In the genomic region with DNA sequence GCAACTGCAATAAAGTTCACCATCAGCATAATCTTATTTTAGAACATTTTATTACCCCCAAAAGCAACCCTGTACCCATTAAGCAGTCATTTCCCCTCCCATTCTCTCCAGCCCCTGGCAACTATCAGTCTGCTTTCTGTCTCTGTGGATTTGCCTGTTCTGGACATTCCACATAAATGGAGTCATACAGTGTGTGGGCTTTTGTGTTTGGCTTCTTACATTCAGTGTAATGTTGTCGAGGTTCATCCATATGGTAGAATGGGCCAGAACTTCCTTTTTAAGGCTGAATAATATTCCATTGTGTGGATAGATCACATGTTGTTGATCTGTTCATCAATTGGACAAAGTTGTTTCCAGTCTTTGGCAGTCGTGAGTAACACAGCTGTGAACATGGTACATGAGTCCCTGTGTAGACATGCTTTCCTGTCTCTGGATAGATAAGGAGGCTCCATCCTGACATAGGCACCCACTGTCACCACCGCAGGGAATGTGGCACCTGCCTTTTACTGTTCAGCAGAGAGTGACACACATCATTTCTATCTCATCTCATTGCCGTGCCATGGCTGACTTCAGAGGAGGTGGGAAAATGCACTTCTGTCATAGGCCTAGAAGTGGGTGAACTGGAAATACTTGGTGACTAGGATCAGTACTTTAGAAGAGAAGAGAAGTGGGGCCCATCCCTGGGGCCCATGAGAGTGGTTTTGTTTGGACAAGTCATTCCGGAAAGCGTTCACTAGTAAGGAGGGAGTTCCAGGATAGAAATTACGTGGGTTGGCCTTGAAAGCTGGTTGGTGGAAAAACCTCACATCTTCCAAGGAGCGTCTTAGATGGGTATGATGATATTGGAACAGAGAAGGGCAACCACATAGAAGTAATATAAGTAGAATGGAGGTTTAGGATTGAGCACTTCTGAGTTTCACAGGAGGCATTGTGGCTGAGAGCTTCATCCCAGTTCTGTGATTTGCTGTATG, we compare ENCODE assay signal across 11 cellular contexts. TPM values are rescaled to one million over a fixed set of nuclear protein-coding genes. Genes with fewer than 3 reads are reported as not detected.
A peak's percentile ranks its signal among the peaks of the same experiment; 100 is the strongest.
DNase-seq lines count a peak whose midpoint lies in the region; ATAC-seq and TF ChIP-seq lines count a peak whose summit lies in the region.
"Had no signal": no experiment of that assay in that cellular context is flagged by ENCODE, and none has a peak within 500 bp of the region (broad histone marks: within the 10 kb centered on the region; RNA-seq: fewer than 3 reads in every experiment).

No MANE protein-coding gene starts in this region.

- H2BK20ac ChIP-seq in IMR-90 (ENCODE audit: low read depth, low read length), result peak overlapping the region; percentile 42

- 0 out of 2 replicates have a peak overlapping the region, but pooled peaks have one; percentile 13 for H3K56ac ChIP-seq in IMR-90 (ENCODE audit: extremely low read depth, insufficient read depth, low read length)

- H3K27me3 Mint-ChIP-seq in brain (no peaks in the 10 kb centered on the region), Calu3 (ENCODE audit: unreplicated experiment) (no peaks in the 10 kb centered on the region)
- H3K27me3 Mint-ChIP-seq in effector memory CD8-positive, alpha-beta T cell, result peaks cover 5 to 22% of the 10 kb centered on the region in 2 donors

- H2BK5ac ChIP-seq in IMR-90 (ENCODE audit: low read depth, low read length, poor library complexity, severe bottlenecking), result peak overlapping the region; percentile 78

- H2AK9ac ChIP-seq in IMR-90 (replicated peaks; ENCODE audit: low read depth, low read length, poor library complexity), result peak overlapping the region; percentile 8

- no peak overlapping the region for H2BK15ac ChIP-seq in IMR-90 (ENCODE audit: low read depth, low read length)

- H3K4me1 Mint-ChIP-seq in brain (peaks cover 66% of the 10 kb centered on the region), Calu3 (ENCODE audit: low read depth, unreplicated experiment) (peaks cover 7% of the 10 kb centered on the region)
- no peaks in the 10 kb centered on the region for H3K4me1 Mint-ChIP-seq in effector memory CD8-positive, alpha-beta T cell (ENCODE audit: low read depth in 2 of 2)

- H3K14ac ChIP-seq in IMR-90 (replicated peaks; ENCODE audit: low read depth, low read length), result peak overlapping the region; percentile 69

- in situ Hi-C loops in IMR-90 (cut with MboI; ENCODE audit: low sequenced_read_pairs), result no loop called here

- dilution Hi-C loops in IMR-90 (cut with HindIII; ENCODE audit: low sequenced_read_pairs, unreplicated experiment), result no loop called here

- H3K4me1 ChIP-seq in IMR-90 (ENCODE audit: control insufficient read depth, insufficient read depth, low read length) (peaks cover 30% of the 10 kb centered on the region), right atrium auricular region (peaks cover 4 to 91% of the 10 kb centered on the region in 2 donors), stomach (peaks cover 41 to 74% (median 59%) of the 10 kb centered on the region in 4 donors)

- peak overlapping the region; percentile 49 for H2BK120ac ChIP-seq in IMR-90 (ENCODE audit: low read depth, low read length)

- H3K27ac Mint-ChIP-seq in brain (peak overlapping the region in 4 of 5 experiments; percentile 29 to 84 (median 79)), Calu3 (ENCODE audit: unreplicated experiment) (no peak overlapping the region)
- H3K27ac Mint-ChIP-seq in effector memory CD8-positive, alpha-beta T cell, result peak overlapping the region in 1 of 2 donors; percentile 11

- POLR2A ChIA-PET in IMR-90 (lab: Charles Lee; ENCODE audit: unreplicated experiment), result no interaction called here

- ATAC-seq in IMR-90 (ENCODE audit: low read depth), result peak; percentile 53
- no peak for ATAC-seq in effector memory CD8-positive, alpha-beta T cell (replicated peaks)

- peak overlapping the region in 1 of 5 experiments; percentile 1 for H3K4me3 Mint-ChIP-seq in brain
- no peak overlapping the region for H3K4me3 Mint-ChIP-seq in Calu3 (ENCODE audit: low read depth, unreplicated experiment)
- H3K4me3 Mint-ChIP-seq in effector memory CD8-positive, alpha-beta T cell, result no peak overlapping the region
- H3K4me3 Mint-ChIP-seq: natural killer cell treated with Interleukin-12 subunit alpha and Interleukin-12 subunit beta and Interleukin-15 and Interleukin-18, amount 100 ng/mL, for 72 hours had no signal

- peak overlapping the region; percentile 40 for H3K4me2 ChIP-seq in IMR-90 (ENCODE audit: low read depth, low read length)

- no peak for TF ChIP-seq EP300 in stomach (IDR thresholded peaks at IDR 0.05)

- H3K9me3 Mint-ChIP-seq in brain (no peaks in the 10 kb centered on the region), Calu3 (ENCODE audit: low read depth, unreplicated experiment) (no peaks in the 10 kb centered on the region)
- H3K9me3 Mint-ChIP-seq in effector memory CD8-positive, alpha-beta T cell, result no peaks in the 10 kb centered on the region
- H3K9me3 Mint-ChIP-seq: natural killer cell treated with Interleukin-12 subunit alpha and Interleukin-12 subunit beta and Interleukin-15 and Interleukin-18, amount 100 ng/mL, for 72 hours had no signal

- H4K20me1 ChIP-seq in IMR-90 (ENCODE audit: insufficient read depth, low read length), result peaks cover 67% of the 10 kb centered on the region

- peak overlapping the region; percentile 43 for H4K91ac ChIP-seq in IMR-90 (ENCODE audit: insufficient read depth, low read depth, low read length)

- H2AK5ac ChIP-seq in IMR-90 (ENCODE audit: low read depth, low read length), result peak overlapping the region; percentile 38; the same call in 1 of the 2 replicates

- H3K36me3 Mint-ChIP-seq in brain (peaks cover 19% of the 10 kb centered on the region), Calu3 (ENCODE audit: insufficient read depth, unreplicated experiment) (peaks cover 11% of the 10 kb centered on the region)
- H3K36me3 Mint-ChIP-seq in effector memory CD8-positive, alpha-beta T cell (ENCODE audit: insufficient read depth), result no peaks in the 10 kb centered on the region
- H3K36me3 Mint-ChIP-seq: natural killer cell treated with Interleukin-12 subunit alpha and Interleukin-12 subunit beta and Interleukin-15 and Interleukin-18, amount 100 ng/mL, for 72 hours had no signal

- H4K8ac ChIP-seq in IMR-90 (ENCODE audit: low read depth in 2 of 2, low read length in 2 of 2), result peak overlapping the region in 1 of 2 experiments; percentile 26; a peak in 1 of 4 replicates

- WGBS in IMR-90 (ENCODE audit: extremely low coverage in 2 of 2, insufficient read length in 1 of 2), 2 experiments, result 100% methylated on average over 1 of the region's 8 CpGs; no CpG with 5 or more reads in 1 of the 2 experiments
- WGBS in stomach, 5 donors, result 69 to 76% (median 73%) methylated on average over 8 of the region's 8 CpGs

- H3K79me1 ChIP-seq in IMR-90 (ENCODE audit: low read depth in 1 of 2, low read length in 2 of 2), result peaks cover 42 to 75% of the 10 kb centered on the region in 2 experiments

- peak overlapping the region; percentile 67 for H3K4ac ChIP-seq in IMR-90 (ENCODE audit: low read depth, low read length)

- no peak for TF ChIP-seq RAD21 in IMR-90 (IDR thresholded peaks at IDR 0.05; ENCODE audit: low read length)

- peak overlapping the region; percentile 74; the same call in 1 of the 2 replicates for H3K18ac ChIP-seq in IMR-90 (ENCODE audit: low read depth, low read length)

- no peak for TF ChIP-seq CTCF in IMR-90 (conservative IDR thresholded peaks at IDR 0.05; ENCODE audit: low read depth, low read length)
- TF ChIP-seq CTCF in brain (conservative IDR thresholded peaks at IDR 0.05), result no peak
- no peak for TF ChIP-seq CTCF in right atrium auricular region (IDR thresholded peaks at IDR 0.05)
- TF ChIP-seq CTCF in stomach (IDR thresholded peaks at IDR 0.05), result no peak
- TF ChIP-seq CTCF in Calu3 (IDR thresholded peaks at IDR 0.05; ENCODE audit: unreplicated experiment), result no peak

- no peaks in the 10 kb centered on the region for H3K27me3 ChIP-seq in IMR-90 (ENCODE audit: control insufficient read depth, insufficient read depth, low read length)
- no peaks in the 10 kb centered on the region for H3K27me3 ChIP-seq in right atrium auricular region
- H3K27me3 ChIP-seq in stomach, result no peaks in the 10 kb centered on the region

- peak; percentile 69 for DNase-seq in IMR-90
- DNase-seq in right atrium auricular region (ENCODE audit: low spot score), result no peak
- no peak for DNase-seq in stomach
- no peak for DNase-seq in DMS79 treated with DMSO at 0.1 percent for 48 hours (lab: John Stamatoyannopoulos, UW)
- no peak for DNase-seq in Calu3
- DNase-seq in effector memory CD8-positive, alpha-beta T cell, result no peak
- no peak for DNase-seq in NCI-H2081 treated with DMSO at 0.1 percent for 48 hours (lab: John Stamatoyannopoulos, UW)
- DNase-seq: NCI-H1694, SHP77 had no signal

- peak overlapping the region; percentile 69 for H4K5ac ChIP-seq in IMR-90 (ENCODE audit: low read depth, low read length)

- TF ChIP-seq POLR2A in IMR-90 (IDR thresholded peaks at IDR 0.05; ENCODE audit: low read depth, low read length), result no peak
- TF ChIP-seq POLR2A in stomach (IDR thresholded peaks at IDR 0.05), result no peak

- intact Hi-C loops in IMR-90 (cut with micrococcal nuclease) (no loop called here), stomach (cut with DNase I; ENCODE audit: low total_unique reads) (no loop called here), Calu3 (cut with micrococcal nuclease; ENCODE audit: unreplicated experiment) (no loop called here)

- no peaks in the 10 kb centered on the region for H3K9me3 ChIP-seq in IMR-90 (ENCODE audit: control insufficient read depth, insufficient read depth, low read length)
- no peaks in the 10 kb centered on the region for H3K9me3 ChIP-seq in right atrium auricular region
- no peaks in the 10 kb centered on the region for H3K9me3 ChIP-seq in stomach

- H3K9me1 ChIP-seq in IMR-90 (ENCODE audit: insufficient read depth, low read length), result peaks cover 41% of the 10 kb centered on the region

- H3K4me3 ChIP-seq in IMR-90 (ENCODE audit: insufficient read depth, low read depth, low read length) (no peak overlapping the region), right atrium auricular region (no peak overlapping the region), stomach (no peak overlapping the region)

- no peak overlapping the region for H3K9ac ChIP-seq in IMR-90 (ENCODE audit: low read depth, low read length)

- H3K36me3 ChIP-seq in IMR-90 (ENCODE audit: control insufficient read depth, insufficient read depth, low read length) (no peaks in the 10 kb centered on the region), right atrium auricular region (no peaks in the 10 kb centered on the region), stomach (no peaks in the 10 kb centered on the region)

- CTCF ChIA-PET in IMR-90 (lab: Yijun Ruan, JAX) (no interaction called here), Calu3 (lab: Charles Lee) (no interaction called here)

- peak overlapping the region; percentile 79 for H3K23ac ChIP-seq in IMR-90 (ENCODE audit: low read depth, low read length)

- H3K27ac ChIP-seq in IMR-90 (ENCODE audit: insufficient read depth, low read length) (peak overlapping the region; percentile 68; the same call in 1 of the 2 replicates), right atrium auricular region (peak overlapping the region; percentile 75 to 85), stomach (peak overlapping the region; percentile 25 to 83 (median 76))

- BruUV-seq in IMR-90 (replicated peaks; lab: Mats Ljungman, UMichigan) (no TSS peak), Calu3 (replicated peaks; lab: Mats Ljungman, UMichigan) (no TSS peak)

- H2AFZ ChIP-seq in IMR-90 (replicated peaks; ENCODE audit: low read length, poor library complexity), result no peak overlapping the region

RNA-seq across cellular contexts. Expression of gene EPN2, which starts 25.8 kb away (rescaled TPM):
- total RNA-seq in IMR-90 (2012; rRNA removed) (14.9 and 19.4 TPM in 2 replicates), right atrium auricular region (10 to 100 TPM; 68.0 to 73.1 TPM), stomach (10 to 100 TPM; 24.5 to 71.9 (median 32.1) TPM), Calu3 (2022) (31.3 and 31.6 TPM in 2 replicates)
- polyA plus RNA-seq in IMR-90 (2012; rRNA removed) (25.3 and 28.0 TPM in 2 replicates), brain (ENCODE audit: insufficient read depth, low read depth, low replicate concordance) (68.5 TPM), stomach (10 to 100 TPM; 10.7 to 21.1 (median 11.9) TPM)
- 23.7 and 47.8 TPM in 2 replicates for polyA plus RNA-seq in IMR-90 (2012; cell fraction: cytosol; rRNA removed)
- 84.7 and 99.7 TPM in 2 replicates for polyA plus RNA-seq in IMR-90 (2012; cell fraction: nucleus; rRNA removed; ENCODE audit: low replicate concordance)
